ENCODE assay signal across 27 cellular contexts in the genomic region with DNA sequence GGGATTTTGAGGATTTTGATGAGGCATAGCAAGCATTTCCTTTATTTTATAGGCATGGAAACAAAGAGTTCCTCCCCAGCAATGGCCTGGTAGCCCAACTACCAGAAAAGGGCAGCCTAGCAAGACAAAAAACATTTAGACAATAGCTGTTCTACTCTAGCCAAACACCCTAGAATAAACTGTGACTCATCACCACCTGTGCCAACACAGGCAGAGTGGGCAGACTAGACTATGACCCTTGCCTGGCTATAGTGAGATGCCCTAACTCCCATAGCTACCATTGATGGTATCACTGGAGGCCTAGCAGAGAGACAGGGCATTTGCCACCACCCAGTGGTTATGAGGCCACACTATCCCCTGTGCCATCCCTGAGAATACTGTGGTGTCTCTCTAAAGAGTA. TPM values are rescaled to one million over a fixed set of nuclear protein-coding genes. Genes with fewer than 3 reads are reported as not detected.
DNase-seq lines count a peak whose midpoint lies in the region; ATAC-seq and TF ChIP-seq lines count a peak whose summit lies in the region.
"Had no signal": no experiment of that assay in that cellular context is flagged by ENCODE, and none has a peak within 500 bp of the region (broad histone marks: within the 10 kb centered on the region; RNA-seq: fewer than 3 reads in every experiment).

No MANE protein-coding gene starts in this region.

- H3K23ac ChIP-seq in IMR-90 (ENCODE audit: low read depth, low read length), result no peak overlapping the region

- no peak overlapping the region for H2BK15ac ChIP-seq in IMR-90 (ENCODE audit: low read depth, low read length)

- H3K4me1 Mint-ChIP-seq in Calu3 (ENCODE audit: low read depth, unreplicated experiment), result peaks cover 14% of the 10 kb centered on the region
- H3K4me1 Mint-ChIP-seq: activated CD8-positive, alpha-beta memory T cell treated with anti-CD3 and anti-CD28 coated beads, Interleukin-2, amount 10 ng/mL, durations not matched to agents 7 days and 5 days; activated T-helper 17 cell treated with anti-CD3 and anti-CD28 coated beads, Interleukin-2, amount 50 U/mL, for 72 hours; CD14-positive monocyte; naive B cell had no signal

- in situ Hi-C loops in IMR-90 (cut with MboI; ENCODE audit: low sequenced_read_pairs) (loop anchor here (5.0 to 25.0 kb wide), 2 partner anchors 382 to 1667 kb away; no protein-coding TSS in a partner anchor), mammary epithelial cell (cut with MboI; ENCODE audit: low sequenced_read_pairs in 2 of 2) (no loop called here)

- H3K27me3 Mint-ChIP-seq in Calu3 (ENCODE audit: unreplicated experiment), result no peaks in the 10 kb centered on the region

- no peak overlapping the region for H2AFZ ChIP-seq in IMR-90 (replicated peaks; ENCODE audit: low read length, poor library complexity)
- H2AFZ ChIP-seq in mammary epithelial cell (ENCODE audit: low read depth, low read length), result no peak overlapping the region

- H3K36me3 ChIP-seq in IMR-90 (ENCODE audit: control insufficient read depth, insufficient read depth, low read length) (no peaks in the 10 kb centered on the region), mammary epithelial cell (ENCODE audit: insufficient read depth, low read length) (no peaks in the 10 kb centered on the region)
- H3K36me3 ChIP-seq: brain microvascular endothelial cell, pancreas, sigmoid colon, thyroid gland had no signal

- DNase-seq in Calu3, result peak; percentile 30
- DNase-seq in IMR-90, result peak; percentile 12
- peak; percentile 12 for DNase-seq in mammary epithelial cell
- peak; percentile 43 for DNase-seq in myocyte (ENCODE audit: low read depth)
- no peak for DNase-seq in NCI-H1694 treated with DMSO at 0.1 percent for 48 hours (lab: John Stamatoyannopoulos, UW)
- DNase-seq in activated gamma-delta T cell (lab: John Stamatoyannopoulos, UW), result no peak
- no peak for DNase-seq in nucleus accumbens (lab: John Stamatoyannopoulos, UW)
- DNase-seq in activated CD8-positive, alpha-beta memory T cell treated with anti-CD3 and anti-CD28 coated beads, Interleukin-2, amount 50 U/mL, for 4 hours, result no peak
- DNase-seq: activated CD4-positive, alpha-beta T cell treated with anti-CD3 and anti-CD28 coated beads for 4 hours; activated CD8-positive, alpha-beta memory T cell treated with anti-CD3 and anti-CD28 coated beads, Interleukin-2, amount 10 ng/mL, durations not matched to agents 7 days and 5 days; brain microvascular endothelial cell; cortex of kidney; foreskin melanocyte; H7; hypothalamus; naive B cell; NCI-H2171; NCI-H526; pancreas; Right ventricle myocardium superior; sigmoid colon; stimulated activated CD4-positive, alpha-beta T cell treated with anti-CD3 and anti-CD28 coated beads, Interleukin-2, amount 100 ng/mL, for 24 hours; stimulated activated naive CD8-positive, alpha-beta T cell treated with anti-CD3 and anti-CD28 coated beads, Interleukin-15, Interleukin-2, amounts not matched to agents 100 U/mL and 50 U/mL, for 24 hours; thyroid gland had no signal

- peak overlapping the region; percentile 1; the same call in 1 of the 2 replicates for H3K4ac ChIP-seq in IMR-90 (ENCODE audit: low read depth, low read length)

- no peak overlapping the region for H3K56ac ChIP-seq in IMR-90 (ENCODE audit: extremely low read depth, insufficient read depth, low read length)

- dilution Hi-C loops in IMR-90 (cut with HindIII; ENCODE audit: low sequenced_read_pairs, unreplicated experiment) (no loop called here), mammary epithelial cell (cut with HindIII; ENCODE audit: low sequenced_read_pairs) (no loop called here)

- 0 out of 2 replicates have a peak overlapping the region, but pooled peaks have one; percentile 3 for H3K14ac ChIP-seq in IMR-90 (replicated peaks; ENCODE audit: low read depth, low read length)

- H3K27me3 ChIP-seq in IMR-90 (ENCODE audit: control insufficient read depth, insufficient read depth, low read length) (no peaks in the 10 kb centered on the region), mammary epithelial cell (ENCODE audit: insufficient read depth, low read length) (no peaks in the 10 kb centered on the region)
- H3K27me3 ChIP-seq: brain microvascular endothelial cell, pancreas, sigmoid colon, thyroid gland had no signal

- TF ChIP-seq RAD21 in IMR-90 (IDR thresholded peaks at IDR 0.05; ENCODE audit: low read length), result no peak

- H2AK9ac ChIP-seq in IMR-90 (replicated peaks; ENCODE audit: low read depth, low read length, poor library complexity), result no peak overlapping the region

- TF ChIP-seq POLR2A in IMR-90 (IDR thresholded peaks at IDR 0.05; ENCODE audit: low read depth, low read length), result no peak

- H3K79me1 ChIP-seq in IMR-90 (ENCODE audit: low read depth in 1 of 2, low read length in 2 of 2), result no peaks in the 10 kb centered on the region

- H3K4me3 Mint-ChIP-seq in Calu3 (ENCODE audit: low read depth, unreplicated experiment), result no peak overlapping the region
- H3K4me3 Mint-ChIP-seq: activated CD8-positive, alpha-beta memory T cell treated with anti-CD3 and anti-CD28 coated beads, Interleukin-2, amount 10 ng/mL, durations not matched to agents 7 days and 5 days; activated T-helper 17 cell treated with anti-CD3 and anti-CD28 coated beads, Interleukin-2, amount 50 U/mL, for 72 hours; CD14-positive monocyte; naive B cell had no signal

- no peak overlapping the region for H3K9ac ChIP-seq in IMR-90 (ENCODE audit: low read depth, low read length)
- no peak overlapping the region for H3K9ac ChIP-seq in mammary epithelial cell (ENCODE audit: insufficient read depth, low read length)

- H3K4me2 ChIP-seq in IMR-90 (ENCODE audit: low read depth, low read length) (no peak overlapping the region), mammary epithelial cell (ENCODE audit: insufficient read depth, low read depth, low read length) (no peak overlapping the region)

- H4K20me1 ChIP-seq in IMR-90 (ENCODE audit: insufficient read depth, low read length) (no peaks in the 10 kb centered on the region), mammary epithelial cell (ENCODE audit: insufficient read depth, low read length) (no peaks in the 10 kb centered on the region)

- peak overlapping the region; percentile 24; the same call in 1 of the 2 replicates for H2BK20ac ChIP-seq in IMR-90 (ENCODE audit: low read depth, low read length)

- H3K27ac Mint-ChIP-seq in Calu3 (ENCODE audit: unreplicated experiment), result no peak overlapping the region
- H3K27ac Mint-ChIP-seq: activated CD8-positive, alpha-beta memory T cell treated with anti-CD3 and anti-CD28 coated beads, Interleukin-2, amount 10 ng/mL, durations not matched to agents 7 days and 5 days; activated T-helper 17 cell treated with anti-CD3 and anti-CD28 coated beads, Interleukin-2, amount 50 U/mL, for 72 hours; CD14-positive monocyte; naive B cell had no signal

- H3K36me3 Mint-ChIP-seq in Calu3 (ENCODE audit: insufficient read depth, unreplicated experiment), result no peaks in the 10 kb centered on the region
- H3K36me3 Mint-ChIP-seq: activated CD8-positive, alpha-beta memory T cell treated with anti-CD3 and anti-CD28 coated beads, Interleukin-2, amount 10 ng/mL, durations not matched to agents 7 days and 5 days; CD14-positive monocyte; naive B cell had no signal

- no TSS peak for BruUV-seq in Calu3 (replicated peaks; lab: Mats Ljungman, UMichigan)
- BruUV-seq in IMR-90 (replicated peaks; lab: Mats Ljungman, UMichigan), result no TSS peak
- no TSS peak for BruUV-seq in mammary epithelial cell (replicated peaks; lab: Mats Ljungman, UMichigan)

- peak overlapping the region; percentile 20; the same call in 1 of the 2 replicates for H2AK5ac ChIP-seq in IMR-90 (ENCODE audit: low read depth, low read length)

- TF ChIP-seq CTCF in Calu3 (IDR thresholded peaks at IDR 0.05; ENCODE audit: unreplicated experiment) (no peak), IMR-90 (conservative IDR thresholded peaks at IDR 0.05; ENCODE audit: low read depth, low read length) (no peak), mammary epithelial cell (conservative IDR thresholded peaks at IDR 0.05 in 1 of 2, IDR thresholded peaks at IDR 0.05 in 1 of 2; ENCODE audit: extremely low read depth in 1 of 2, insufficient read depth in 1 of 2, low read depth in 1 of 2, low read length in 2 of 2) (no peak)

- H3K9me3 Mint-ChIP-seq in Calu3 (ENCODE audit: low read depth, unreplicated experiment), result no peaks in the 10 kb centered on the region
- H3K9me3 Mint-ChIP-seq: activated T-helper 17 cell treated with anti-CD3 and anti-CD28 coated beads, Interleukin-2, amount 50 U/mL, for 72 hours; naive B cell had no signal

- no peak overlapping the region for H2BK5ac ChIP-seq in IMR-90 (ENCODE audit: low read depth, low read length, poor library complexity, severe bottlenecking)

- H3K4me3 ChIP-seq in IMR-90 (ENCODE audit: insufficient read depth, low read depth, low read length), result no peak overlapping the region
- H3K4me3 ChIP-seq in mammary epithelial cell (replicated peaks in 1 of 3; ENCODE audit: insufficient read depth in 1 of 3, low read depth in 2 of 3, low read length in 3 of 3), result no peak overlapping the region
- H3K4me3 ChIP-seq: pancreas, sigmoid colon, thyroid gland had no signal

- H3K9me3 ChIP-seq in IMR-90 (ENCODE audit: control insufficient read depth, insufficient read depth, low read length) (no peaks in the 10 kb centered on the region), mammary epithelial cell (replicated peaks; ENCODE audit: insufficient read depth, low read length) (no peaks in the 10 kb centered on the region)
- H3K9me3 ChIP-seq: pancreas, sigmoid colon, thyroid gland had no signal

- no peaks in the 10 kb centered on the region for H3K79me2 ChIP-seq in mammary epithelial cell (ENCODE audit: insufficient read depth, low read length)

- CTCF ChIA-PET in Calu3 (lab: Charles Lee) (interaction anchor here (1.2 to 1.4 kb wide), 2 partner anchors 11 to 26 kb away, joined by 4 read pairs; no protein-coding TSS in a partner anchor), IMR-90 (lab: Yijun Ruan, JAX) (interaction anchor here (0.7 to 2.6 kb wide), 3 partner anchors 11 to 208 kb away, joined by 3 to 9 read pairs (median 4); no protein-coding TSS in a partner anchor), mammary epithelial cell (lab: Charles Lee; ENCODE audit: low non-redundant PET) (no interaction called here)

- POLR2A ChIA-PET in IMR-90 (lab: Charles Lee; ENCODE audit: unreplicated experiment), result no interaction called here

- H3K27ac ChIP-seq in IMR-90 (ENCODE audit: insufficient read depth, low read length), result no peak overlapping the region
- H3K27ac ChIP-seq in mammary epithelial cell (ENCODE audit: insufficient read depth, low read depth, low read length), result no peak overlapping the region
- H3K27ac ChIP-seq: brain microvascular endothelial cell, pancreas, sigmoid colon, thyroid gland had no signal

- no peak overlapping the region for H3K18ac ChIP-seq in IMR-90 (ENCODE audit: low read depth, low read length)

- H2BK120ac ChIP-seq in IMR-90 (ENCODE audit: low read depth, low read length), result peak overlapping the region; percentile 29; the same call in 1 of the 2 replicates

- H3K9me1 ChIP-seq in IMR-90 (ENCODE audit: insufficient read depth, low read length), result 0 out of 2 replicates have a peak, but pooled peaks cover 4% of the 10 kb centered on the region

- intact Hi-C loops in Calu3 (cut with micrococcal nuclease; ENCODE audit: unreplicated experiment), result no loop called here
- intact Hi-C loops in IMR-90 (cut with micrococcal nuclease), result no loop called here
- intact Hi-C loops in mammary epithelial cell (cut with micrococcal nuclease), result no loop called here

- H3K4me1 ChIP-seq in IMR-90 (ENCODE audit: control insufficient read depth, insufficient read depth, low read length), result peaks cover 10% of the 10 kb centered on the region
- H3K4me1 ChIP-seq in mammary epithelial cell (ENCODE audit: insufficient read depth, low read length), result peaks cover 8% of the 10 kb centered on the region
- H3K4me1 ChIP-seq: pancreas, thyroid gland had no signal

- no peak for ATAC-seq in IMR-90 (ENCODE audit: low read depth)
- ATAC-seq: activated CD8-positive, alpha-beta memory T cell treated with anti-CD3 and anti-CD28 coated beads, Interleukin-2, amount 10 ng/mL, durations not matched to agents 7 days and 5 days; activated T-helper 17 cell treated with anti-CD3 and anti-CD28 coated beads, Interleukin-2, amount 50 U/mL, for 72 hours; pancreas; stimulated activated naive CD8-positive, alpha-beta T cell treated with anti-CD3 and anti-CD28 coated beads, Interleukin-15, Interleukin-2, amounts not matched to agents 100 U/mL and 50 U/mL, for 24 hours had no signal

- H4K8ac ChIP-seq in IMR-90 (ENCODE audit: low read depth in 2 of 2, low read length in 2 of 2), result no peak overlapping the region

- no peak overlapping the region for H4K5ac ChIP-seq in IMR-90 (ENCODE audit: low read depth, low read length)

- H4K91ac ChIP-seq in IMR-90 (ENCODE audit: insufficient read depth, low read depth, low read length), result no peak overlapping the region

RNA-seq across cellular contexts. Expression of a gene that starts 15.5 kb away (rescaled TPM):
- total RNA-seq in Calu3 (2022), result not detected in 2 replicates
- total RNA-seq in IMR-90 (2012; rRNA removed), result not detected in 2 replicates
- not detected in 2 replicates for polyA plus RNA-seq in IMR-90 (2012; rRNA removed)
- polyA plus RNA-seq in IMR-90 (2012; cell fraction: cytosol; rRNA removed), result not detected in 2 replicates
- polyA plus RNA-seq in IMR-90 (2012; cell fraction: nucleus; rRNA removed; ENCODE audit: low replicate concordance), result not detected in 2 replicates
- not detected for total RNA-seq in mammary epithelial cell
- not detected for polyA plus RNA-seq in mammary epithelial cell
- polyA minus RNA-seq in mammary epithelial cell, result not detected
- not detected in 2 replicates for total RNA-seq in myocyte
- polyA plus RNA-seq in myocyte (2012), result not detected
- total RNA-seq: activated CD8-positive, alpha-beta memory T cell treated with anti-CD3 and anti-CD28 coated beads, Interleukin-2, amount 10 ng/mL, durations not matched to agents 7 days and 5 days; activated T-helper 17 cell treated with anti-CD3 and anti-CD28 coated beads, Interleukin-2, amount 50 U/mL, for 72 hours; H7; lung microvascular endothelial cell; pancreas; Right ventricle myocardium superior; sigmoid colon had no signal
- polyA plus RNA-seq: CD14-positive monocyte, pancreas, sigmoid colon had no signal

RNA-seq across cellular contexts. Expression of a gene that starts 34.3 kb away (rescaled TPM):
- not detected in 2 replicates for total RNA-seq in Calu3 (2022)
- not detected in 2 replicates for total RNA-seq in IMR-90 (2012; rRNA removed)
- polyA plus RNA-seq in IMR-90 (2012; rRNA removed), result not detected in 2 replicates
- not detected in 2 replicates for polyA plus RNA-seq in IMR-90 (2012; cell fraction: cytosol; rRNA removed)
- polyA plus RNA-seq in IMR-90 (2012; cell fraction: nucleus; rRNA removed; ENCODE audit: low replicate concordance), result not detected in 2 replicates
- total RNA-seq in mammary epithelial cell, result not detected
- not detected for polyA plus RNA-seq in mammary epithelial cell
- not detected for polyA minus RNA-seq in mammary epithelial cell
- total RNA-seq in myocyte, result not detected in 2 replicates
- polyA plus RNA-seq in myocyte (2012), result 21.1 TPM
- total RNA-seq: activated CD8-positive, alpha-beta memory T cell treated with anti-CD3 and anti-CD28 coated beads, Interleukin-2, amount 10 ng/mL, durations not matched to agents 7 days and 5 days; activated T-helper 17 cell treated with anti-CD3 and anti-CD28 coated beads, Interleukin-2, amount 50 U/mL, for 72 hours; H7; lung microvascular endothelial cell; Right ventricle myocardium superior; sigmoid colon; thyroid gland had no signal
- polyA plus RNA-seq: CD14-positive monocyte, pancreas had no signal

Comparison
In these comparisons a context has a peak if more than half of its experiments do, and no peak if none do; other contexts are left out.
1. DNase-seq: peak in Calu3 (single experiment), IMR-90 (single experiment), mammary epithelial cell (single experiment) and myocyte (single experiment); none in NCI-H1694 treated with DMSO at 0.1 percent for 48 hours (single experiment), activated gamma-delta T cell (single experiment), nucleus accumbens (0 of 56) and activated CD8-positive, alpha-beta memory T cell treated with anti-CD3 and anti-CD28 coated beads, Interleukin-2, amount 50 U/mL, for 4 hours (single experiment).